Comparison of ENCODE assay signal across 16 cellular contexts in genomic region chr7:95502403-95502802, GRCh38. TPM values are rescaled to one million over a fixed set of nuclear protein-coding genes. Genes with fewer than 3 reads are reported as not detected.
DNase-seq lines count a peak whose midpoint lies in the region; ATAC-seq and TF ChIP-seq lines count a peak whose summit lies in the region.
"Had no signal": no experiment of that assay in that cellular context is flagged by ENCODE, and none has a peak within 500 bp of the region (broad histone marks: within the 10 kb centered on the region; RNA-seq: fewer than 3 reads in every experiment).

No MANE protein-coding gene starts in this region.

- peaks cover 80% of the 10 kb centered on the region for H3K4me1 ChIP-seq in DND-41 (ENCODE audit: insufficient read depth, low read length)
- H3K4me1 ChIP-seq in KMS-11 (ENCODE audit: low read depth, poor library complexity, severe bottlenecking): peaks cover 42% of the 10 kb centered on the region
- H3K4me1 ChIP-seq in ovary (ENCODE audit: insufficient read depth): no peaks in the 10 kb centered on the region

- intact Hi-C loops in ovary (cut with DNase I): loop anchor here in 1 of 4 donors (5.0 kb wide), 1 partner anchor 470 kb away; no protein-coding TSS in a partner anchor

- H3K4me3 Mint-ChIP-seq in WTC11: no peak overlapping the region
- H3K4me3 Mint-ChIP-seq: CD4-positive, alpha-beta T cell had no signal

- ATAC-seq in DND-41 (ENCODE audit: insufficient read depth, low read depth) (no peak), WTC11 (no peak)

- TF ChIP-seq RAD21 in neural cell (conservative IDR thresholded peaks at IDR 0.05): no peak

- CTCF ChIA-PET in WTC11 (lab: Charles Lee): interaction anchor here (0.8 to 1.6 kb wide), 3 partner anchors 9 to 188 kb away, joined by 3 to 9 read pairs (median 4); no protein-coding TSS in a partner anchor

- H3K9ac ChIP-seq in DND-41 (ENCODE audit: low read depth, low read length) (peak overlapping the region; percentile 63; the same call in 1 of the 2 replicates), KMS-11 (no peak overlapping the region), neural cell (ENCODE audit: low read length) (no peak overlapping the region)
- H3K9ac ChIP-seq: GM23248 had no signal

- DNase-seq in DND-41 (no peak), WTC11 (ENCODE audit: low spot score) (no peak), islet precursor cell (no peak), NCI-H774 (lab: John Stamatoyannopoulos, UW) (no peak), ovary (no peak)
- DNase-seq: AML-193; Caco-2; CD4-positive, alpha-beta T cell; GF-D8; GM23248 had no signal

- POLR2A ChIA-PET in WTC11 (lab: Charles Lee): no interaction called here

- WGBS in ovary, 3 donors: 93 to 96% (median 95%) methylated on average over 1 of the region's 1 CpG

- H2AFZ ChIP-seq in DND-41 (ENCODE audit: low read depth, low read length): peak overlapping the region; percentile 29; the same call in 1 of the 2 replicates
- H2AFZ ChIP-seq in KMS-11 (ENCODE audit: low read depth): no peak overlapping the region
- no peak overlapping the region for H2AFZ ChIP-seq in neural cell (ENCODE audit: low read depth, low read length)
- H2AFZ ChIP-seq: GM23248 had no signal

- H3K27me3 ChIP-seq in DND-41 (ENCODE audit: insufficient read depth, low read length, poor library complexity) (no peaks in the 10 kb centered on the region), KMS-11 (ENCODE audit: insufficient read depth, low read depth) (no peaks in the 10 kb centered on the region), neural cell (ENCODE audit: insufficient read depth, low read depth, low read length) (no peaks in the 10 kb centered on the region), ovary (no peaks in the 10 kb centered on the region)

- no peaks in the 10 kb centered on the region for H3K79me2 ChIP-seq in DND-41 (ENCODE audit: insufficient read depth, low read length)
- H3K79me2 ChIP-seq in KMS-11 (ENCODE audit: insufficient read depth, low read depth): no peaks in the 10 kb centered on the region
- no peaks in the 10 kb centered on the region for H3K79me2 ChIP-seq in neural cell (replicated peaks; ENCODE audit: insufficient read depth, low read length)

- no peaks in the 10 kb centered on the region for H3K27me3 Mint-ChIP-seq in WTC11 (ENCODE audit: low read depth)

- TF ChIP-seq EP300 in neural cell (conservative IDR thresholded peaks at IDR 0.05; ENCODE audit: poor library complexity, severe bottlenecking) (no peak), ovary (IDR thresholded peaks at IDR 0.05) (no peak)

- H3F3A ChIP-seq in neural cell (ENCODE audit: insufficient read depth, low read length, poor library complexity, severe bottlenecking): no peaks in the 10 kb centered on the region

- H4K20me1 ChIP-seq in DND-41 (ENCODE audit: insufficient read depth, low read length): no peaks in the 10 kb centered on the region
- H4K20me1 ChIP-seq in KMS-11 (ENCODE audit: insufficient read depth): no peaks in the 10 kb centered on the region
- no peaks in the 10 kb centered on the region for H4K20me1 ChIP-seq in neural cell (ENCODE audit: insufficient read depth)

- no peak for TF ChIP-seq CTCF in DND-41 (IDR thresholded peaks at IDR 0.05; ENCODE audit: borderline replicate concordance, extremely low read depth, low read length, poor library complexity, severe bottlenecking)
- TF ChIP-seq CTCF in KMS-11 (conservative IDR thresholded peaks at IDR 0.05; ENCODE audit: low read depth, low read length): no peak
- no peak for TF ChIP-seq CTCF in WTC11 (IDR thresholded peaks at IDR 0.05)
- TF ChIP-seq CTCF in neural cell (IDR thresholded peaks at IDR 0.05; ENCODE audit: poor library complexity, severe bottlenecking): no peak
- no peak for TF ChIP-seq CTCF in ovary (IDR thresholded peaks at IDR 0.05)

- H3K36me3 Mint-ChIP-seq in WTC11: no peaks in the 10 kb centered on the region

- peaks cover 3% of the 10 kb centered on the region for H3K9me3 ChIP-seq in DND-41 (ENCODE audit: insufficient read depth, low read length, severe bottlenecking)
- H3K9me3 ChIP-seq in neural cell (ENCODE audit: low read length): no peaks in the 10 kb centered on the region
- H3K9me3 ChIP-seq in ovary: no peaks in the 10 kb centered on the region
- H3K9me3 ChIP-seq: Caco-2, HAP-1 had no signal

- H3K4me2 ChIP-seq in DND-41 (ENCODE audit: insufficient read depth, low read length) (no peak overlapping the region), KMS-11 (peak overlapping the region; percentile 75; the same call in 1 of the 2 replicates), neural cell (ENCODE audit: low read length) (no peak overlapping the region)

- TF ChIP-seq POLR2A in ovary (IDR thresholded peaks at IDR 0.05): no peak

- H3K4me3 ChIP-seq in DND-41 (ENCODE audit: low read depth in 1 of 2, low read length in 2 of 2): no peak overlapping the region
- no peak overlapping the region for H3K4me3 ChIP-seq in KMS-11 (IDR thresholded peaks at IDR 0.05; ENCODE audit: insufficient read depth, low read depth, low read length)
- H3K4me3 ChIP-seq in neural cell (ENCODE audit: low read length): no peak overlapping the region
- no peak overlapping the region for H3K4me3 ChIP-seq in ovary
- H3K4me3 ChIP-seq: GM23248, HAP-1 had no signal

- H3K4me1 Mint-ChIP-seq in WTC11: peaks cover 28% of the 10 kb centered on the region

- no peaks in the 10 kb centered on the region for H3K9me3 Mint-ChIP-seq in WTC11
- H3K9me3 Mint-ChIP-seq: CD4-positive, alpha-beta T cell had no signal

- no peaks in the 10 kb centered on the region for H3K9me2 ChIP-seq in neural cell (ENCODE audit: insufficient read depth, low read length)

- H3K27ac Mint-ChIP-seq in WTC11: no peak overlapping the region
- H3K27ac Mint-ChIP-seq: CD4-positive, alpha-beta T cell had no signal

- H3K36me3 ChIP-seq in DND-41 (ENCODE audit: insufficient read depth, low read length): no peaks in the 10 kb centered on the region
- no peaks in the 10 kb centered on the region for H3K36me3 ChIP-seq in KMS-11 (ENCODE audit: insufficient read depth)
- no peaks in the 10 kb centered on the region for H3K36me3 ChIP-seq in neural cell (ENCODE audit: insufficient read depth, low read length)
- no peaks in the 10 kb centered on the region for H3K36me3 ChIP-seq in ovary
- H3K36me3 ChIP-seq: HAP-1 had no signal

- H3K27ac ChIP-seq in DND-41 (ENCODE audit: low read length) (peak overlapping the region; percentile 93), KMS-11 (no peak overlapping the region), neural cell (ENCODE audit: low read length) (peak overlapping the region; percentile 93), ovary (no peak overlapping the region)
- H3K27ac ChIP-seq: C4-2B, GM23248 had no signal

TF ChIP-seq in WTC11, 78 proteins besides CTCF, POLR2A, EP300 and RAD21:
- no peak for TF ChIP-seq PREB (CRISPR knock-in tag; IDR thresholded peaks at IDR 0.05; ENCODE audit: borderline replicate concordance)
- TF ChIP-seq, protein P1, sequence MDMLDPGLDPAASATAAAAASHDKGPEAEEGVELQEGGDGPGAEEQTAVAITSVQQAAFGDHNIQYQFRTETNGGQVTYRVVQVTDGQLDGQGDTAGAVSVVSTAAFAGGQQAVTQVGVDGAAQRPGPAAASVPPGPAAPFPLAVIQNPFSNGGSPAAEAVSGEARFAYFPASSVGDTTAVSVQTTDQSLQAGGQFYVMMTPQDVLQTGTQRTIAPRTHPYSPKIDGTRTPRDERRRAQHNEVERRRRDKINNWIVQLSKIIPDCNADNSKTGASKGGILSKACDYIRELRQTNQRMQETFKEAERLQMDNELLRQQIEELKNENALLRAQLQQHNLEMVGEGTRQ (CRISPR knock-in tag; IDR thresholded peaks at IDR 0.05): 0 out of 2 replicates have a peak, but pooled peaks have one; percentile 25

TF ChIP-seq in neural cell, 6 proteins besides CTCF, POLR2A, EP300 and RAD21:
- no peak for TF ChIP-seq MXI1 (conservative IDR thresholded peaks at IDR 0.05; ENCODE audit: poor library complexity, severe bottlenecking)
- no peak for TF ChIP-seq TAF1 (IDR thresholded peaks at IDR 0.05; ENCODE audit: low read depth)
- no peak for TF ChIP-seq SMC3 (conservative IDR thresholded peaks at IDR 0.05; ENCODE audit: poor library complexity)
- TF ChIP-seq, protein P2, sequence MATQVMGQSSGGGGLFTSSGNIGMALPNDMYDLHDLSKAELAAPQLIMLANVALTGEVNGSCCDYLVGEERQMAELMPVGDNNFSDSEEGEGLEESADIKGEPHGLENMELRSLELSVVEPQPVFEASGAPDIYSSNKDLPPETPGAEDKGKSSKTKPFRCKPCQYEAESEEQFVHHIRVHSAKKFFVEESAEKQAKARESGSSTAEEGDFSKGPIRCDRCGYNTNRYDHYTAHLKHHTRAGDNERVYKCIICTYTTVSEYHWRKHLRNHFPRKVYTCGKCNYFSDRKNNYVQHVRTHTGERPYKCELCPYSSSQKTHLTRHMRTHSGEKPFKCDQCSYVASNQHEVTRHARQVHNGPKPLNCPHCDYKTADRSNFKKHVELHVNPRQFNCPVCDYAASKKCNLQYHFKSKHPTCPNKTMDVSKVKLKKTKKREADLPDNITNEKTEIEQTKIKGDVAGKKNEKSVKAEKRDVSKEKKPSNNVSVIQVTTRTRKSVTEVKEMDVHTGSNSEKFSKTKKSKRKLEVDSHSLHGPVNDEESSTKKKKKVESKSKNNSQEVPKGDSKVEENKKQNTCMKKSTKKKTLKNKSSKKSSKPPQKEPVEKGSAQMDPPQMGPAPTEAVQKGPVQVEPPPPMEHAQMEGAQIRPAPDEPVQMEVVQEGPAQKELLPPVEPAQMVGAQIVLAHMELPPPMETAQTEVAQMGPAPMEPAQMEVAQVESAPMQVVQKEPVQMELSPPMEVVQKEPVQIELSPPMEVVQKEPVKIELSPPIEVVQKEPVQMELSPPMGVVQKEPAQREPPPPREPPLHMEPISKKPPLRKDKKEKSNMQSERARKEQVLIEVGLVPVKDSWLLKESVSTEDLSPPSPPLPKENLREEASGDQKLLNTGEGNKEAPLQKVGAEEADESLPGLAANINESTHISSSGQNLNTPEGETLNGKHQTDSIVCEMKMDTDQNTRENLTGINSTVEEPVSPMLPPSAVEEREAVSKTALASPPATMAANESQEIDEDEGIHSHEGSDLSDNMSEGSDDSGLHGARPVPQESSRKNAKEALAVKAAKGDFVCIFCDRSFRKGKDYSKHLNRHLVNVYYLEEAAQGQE (IDR thresholded peaks at IDR 0.05; ENCODE audit: borderline replicate concordance): no peak
- no peak for TF ChIP-seq POLR2AphosphoS5 (IDR thresholded peaks at IDR 0.05)
- TF ChIP-seq EZH2 (IDR thresholded peaks at IDR 0.05; ENCODE audit: borderline replicate concordance, insufficient read depth, low read length, poor library complexity, severe bottlenecking): no peak

RNA-seq across cellular contexts. Expression of gene ASB4, which starts 16.7 kb away (rescaled TPM):
- total RNA-seq in WTC11 (2021) (0.07 TPM in 2 of 3 replicates, not detected in the other), ovary (1 to 10 TPM in 2 of 7 donors, under 1 TPM in 5; 0.11 to 2.0 (median 0.25) TPM)
- polyA plus RNA-seq in neural cell (0.11 and 0.56 TPM in 2 replicates), ovary (under 1 TPM; 0.15 to 0.23 TPM)
- polyA minus RNA-seq in neural cell: 0.23 TPM in 1 of 2 replicates, not detected in the other
- total RNA-seq: Caco-2; CD4-positive, alpha-beta T cell; GM23248; H4 had no signal
- polyA plus RNA-seq: BJ, GM23248 had no signal

Comparison
In these comparisons a context has a peak if more than half of its experiments do, and no peak if none do; other contexts are left out.
1. H3K27ac ChIP-seq: peak in DND-41 (single experiment) and neural cell (single experiment); none in KMS-11 (single experiment) and ovary (0 of 2).